8 cellular contexts compared by ENCODE assay signal in the genomic region with DNA sequence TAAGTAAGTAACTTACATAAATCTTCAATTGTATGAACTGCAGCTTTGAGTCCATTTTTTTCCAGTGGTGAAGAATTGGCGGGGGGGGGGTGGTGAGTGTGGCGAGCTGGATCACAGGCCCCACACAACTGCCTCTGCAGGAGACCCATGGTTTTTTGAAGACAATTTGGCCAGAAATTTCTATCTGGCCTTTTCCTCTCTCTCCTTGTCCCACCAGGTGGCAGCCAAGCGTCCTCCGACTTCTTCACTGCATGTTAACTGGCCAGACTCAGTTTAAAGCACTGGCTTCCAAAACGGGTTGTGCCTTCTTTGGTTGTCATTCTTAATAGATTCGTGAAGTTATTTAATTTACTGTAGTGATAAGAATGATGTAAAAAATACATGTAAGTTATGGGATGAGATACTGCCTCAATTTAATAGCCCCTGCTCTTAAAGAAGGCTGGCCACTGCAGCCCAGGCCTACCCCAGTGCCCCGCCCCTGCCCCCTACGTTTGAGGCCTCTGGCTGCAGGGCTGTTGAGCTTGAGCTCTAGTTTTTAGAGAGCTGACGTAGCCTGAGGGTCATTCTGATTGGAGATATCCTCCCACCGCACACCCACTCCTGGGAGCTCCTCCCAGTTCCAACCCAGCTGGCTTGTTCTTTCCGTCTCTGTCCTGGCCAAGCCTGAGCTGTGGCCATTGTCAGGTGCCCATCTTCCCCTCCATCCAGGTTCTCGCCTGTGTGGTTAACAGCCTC. TPM values are rescaled to one million over a fixed set of nuclear protein-coding genes. Genes with fewer than 3 reads are reported as not detected.
A peak's percentile ranks its signal among the peaks of the same experiment; 100 is the strongest.
DNase-seq lines count a peak whose midpoint lies in the region; ATAC-seq, FAIRE-seq and TF ChIP-seq lines count a peak whose summit lies in the region.

No MANE protein-coding gene starts in this region.

- no peaks in the 10 kb centered on the region for H3K9me3 Mint-ChIP-seq in nephron progenitor cell

- peaks cover 12% of the 10 kb centered on the region for H3K4me1 Mint-ChIP-seq in nephron progenitor cell

- H3K4me3 Mint-ChIP-seq in nephron progenitor cell, result no peak overlapping the region

- peak in 54 of 56 donors; percentile 28 to 63 (median 44) for TF ChIP-seq CTCF in dorsolateral prefrontal cortex (IDR thresholded peaks at IDR 0.05 in 54 of 56, conservative IDR thresholded peaks at IDR 0.05 in 2 of 56; ENCODE audit: low read depth in 1 of 56, partially characterized antibody in 56 of 56)
- peak; percentile 62 for TF ChIP-seq CTCF in nephron progenitor cell (IDR thresholded peaks at IDR 0.05)

- peaks cover 51% of the 10 kb centered on the region for H3K36me3 Mint-ChIP-seq in nephron progenitor cell (ENCODE audit: low read depth)

- no peak for TF ChIP-seq POLR2A in GM12891 (IDR thresholded peaks at IDR 0.05; ENCODE audit: low read depth, low read length)

- no peaks in the 10 kb centered on the region for H3K27me3 ChIP-seq in dorsolateral prefrontal cortex

- peak overlapping the region; percentile 14 for H3K27ac Mint-ChIP-seq in nephron progenitor cell

- peaks cover 6% of the 10 kb centered on the region for H3K27me3 Mint-ChIP-seq in nephron progenitor cell (ENCODE audit: low read depth, poor library complexity)

- DNase-seq in NCI-H510A treated with DMSO at 0.1 percent for 48 hours (lab: John Stamatoyannopoulos, UW) (peak; percentile 33), NCI-H510A (lab: John Stamatoyannopoulos, UW) (no peak), NCI-H2196 (lab: John Stamatoyannopoulos, UW; ENCODE audit: unreplicated experiment) (peak; percentile 70), dorsolateral prefrontal cortex (peak in 6 of 10 donors; percentile 49 to 67 (median 62)), nephron progenitor cell (peak; percentile 66), GM12891 (ENCODE audit: insufficient read length, low spot score) (no peak)
- DNase-seq in central memory CD4-positive, alpha-beta T cell, result no peak

- H3K27ac ChIP-seq in dorsolateral prefrontal cortex, result no peak overlapping the region

- H3K4me3 ChIP-seq in dorsolateral prefrontal cortex, result no peak overlapping the region

- no peak for ATAC-seq in HG03439 (IDR thresholded peaks at IDR 0.05; ENCODE audit: unreplicated experiment)

- no peak for FAIRE-seq in GM12891 (lab: Jason Lieb, UNC)

- intact Hi-C loops in dorsolateral prefrontal cortex (cut with DNase I), result no loop called here

TF ChIP-seq in GM12891, 5 proteins besides CTCF, POLR2A, EP300 and RAD21:
- TF ChIP-seq POLR2AphosphoS5 (IDR thresholded peaks at IDR 0.05; ENCODE audit: low read depth, low read length) (no peak), POU2F2 (IDR thresholded peaks at IDR 0.05; ENCODE audit: low read depth, low read length) (no peak), TAF1 (IDR thresholded peaks at IDR 0.05; ENCODE audit: low read depth, low read length) (no peak), PAX5 (IDR thresholded peaks at IDR 0.05; ENCODE audit: insufficient read depth, low read length, severe bottlenecking) (no peak), SPI1 (IDR thresholded peaks at IDR 0.05; ENCODE audit: low read depth, low read length) (no peak)
TF ChIP-seq in GM12891: peak in this region for 0.

RNA-seq across cellular contexts. Expression of a gene that starts 36.4 kb away (rescaled TPM):
- total RNA-seq in dorsolateral prefrontal cortex, result 10 to 100 TPM; 37.5 to 77.9 (median 57.2) TPM
- 10.7 TPM for polyA plus RNA-seq in GM12891 (2012; ENCODE audit: low read depth, missing spikeins)

Comparison
In these comparisons a context has a peak if more than half of its experiments do, and no peak if none do; other contexts are left out.
1. DNase-seq: peak in NCI-H510A treated with DMSO at 0.1 percent for 48 hours (single experiment), NCI-H2196 (single experiment), dorsolateral prefrontal cortex (6 of 10) and nephron progenitor cell (single experiment); none in NCI-H510A (single experiment), central memory CD4-positive, alpha-beta T cell (single experiment) and GM12891 (single experiment).